In genomic region chr15:80977627-80978036, GRCh38 we compare ENCODE assay signal across 8 cellular contexts. TPM values are rescaled to one million over a fixed set of nuclear protein-coding genes. Genes with fewer than 3 reads are reported as not detected.
A peak's percentile ranks its signal among the peaks of the same experiment; 100 is the strongest.
DNase-seq lines count a peak whose midpoint lies in the region; ATAC-seq and TF ChIP-seq lines count a peak whose summit lies in the region.

No MANE protein-coding gene starts in this region.

- POLR2A ChIA-PET in AG04450 (lab: Yijun Ruan, JAX) = no interaction called here

- no peak overlapping the region for H3K4me2 ChIP-seq in OCI-LY1 (ENCODE audit: low read length)
- no peak overlapping the region for H3K4me2 ChIP-seq in smooth muscle cell

- CTCF ChIA-PET in AG04450 (lab: Charles Lee) = interaction anchor here (0.6 to 4.2 kb wide), 7 partner anchors 8 to 288 kb away, joined by 3 to 45 read pairs (median 6); partner anchors contain the start of gene CEMIP

- no peaks in the 10 kb centered on the region for H3K79me2 ChIP-seq in OCI-LY1 (ENCODE audit: insufficient read depth, low read length)
- H3K79me2 ChIP-seq in smooth muscle cell (ENCODE audit: low read depth) = peaks cover 27% of the 10 kb centered on the region

- H3K27me3 ChIP-seq in AG04450 (ENCODE audit: control insufficient read depth, insufficient read depth, low read length) (no peaks in the 10 kb centered on the region), OCI-LY1 (ENCODE audit: insufficient read depth, low read length) (no peaks in the 10 kb centered on the region), adipocyte (replicated peaks; ENCODE audit: control insufficient read depth, insufficient read depth, low read length) (no peaks in the 10 kb centered on the region), smooth muscle cell (ENCODE audit: low read depth) (no peaks in the 10 kb centered on the region)

- H3K4me3 ChIP-seq in AG04450 (ENCODE audit: low read depth, low read length) (no peak overlapping the region), OCI-LY1 (ENCODE audit: low read depth, low read length, poor library complexity, severe bottlenecking) (no peak overlapping the region), adipocyte (ENCODE audit: low read length) (no peak overlapping the region), smooth muscle cell (no peak overlapping the region)

- H3K4me1 ChIP-seq in OCI-LY1 (ENCODE audit: insufficient read depth, low read length, severe bottlenecking) (peaks cover 11% of the 10 kb centered on the region), adipocyte (ENCODE audit: control insufficient read depth, insufficient read depth, low read length) (peaks cover 9% of the 10 kb centered on the region), smooth muscle cell (ENCODE audit: low read depth) (no peaks in the 10 kb centered on the region)

- H3K9ac ChIP-seq in OCI-LY1 (ENCODE audit: low read length) = no peak overlapping the region
- no peak overlapping the region for H3K9ac ChIP-seq in adipocyte (ENCODE audit: low read length)
- H3K9ac ChIP-seq in smooth muscle cell (ENCODE audit: low read depth) = no peak overlapping the region

- H3K9me3 ChIP-seq in AG04450 (ENCODE audit: control insufficient read depth, insufficient read depth, low read length) (no peaks in the 10 kb centered on the region), OCI-LY1 (ENCODE audit: low read length) (no peaks in the 10 kb centered on the region), adipocyte (ENCODE audit: control insufficient read depth, low read length) (no peaks in the 10 kb centered on the region), smooth muscle cell (replicated peaks; ENCODE audit: low read depth) (no peaks in the 10 kb centered on the region)

- H4K20me1 ChIP-seq in OCI-LY1 (ENCODE audit: insufficient read depth, low read length) = no peaks in the 10 kb centered on the region
- peaks cover 93% of the 10 kb centered on the region for H4K20me1 ChIP-seq in smooth muscle cell (ENCODE audit: low read depth)

- intact Hi-C loops in left cardiac atrium (cut with DNase I) = loop anchor here (5.0 to 10.0 kb wide), 3 partner anchors 290 to 523 kb away; no protein-coding TSS in a partner anchor

- ATAC-seq in GM21447 (IDR thresholded peaks at IDR 0.05; ENCODE audit: unreplicated experiment) (peak; percentile 50), left cardiac atrium (peak; percentile 65 to 71), GM19035 (IDR thresholded peaks at IDR 0.05; ENCODE audit: unreplicated experiment) (no peak), GM18868 (IDR thresholded peaks at IDR 0.05; ENCODE audit: unreplicated experiment) (no peak)

- DNase-seq in AG04450 (ENCODE audit: low read depth, low spot score) (no peak), adipocyte (ENCODE audit: low read depth) (peak; percentile 91), left cardiac atrium (peak; percentile 72), smooth muscle cell (lab: John Stamatoyannopoulos, UW; ENCODE audit: unreplicated experiment) (no peak)

- 27% methylated on average over 7 of the region's 7 CpGs for WGBS in smooth muscle cell (ENCODE audit: low lambda C conversion rate)

- TF ChIP-seq CTCF in AG04450 (IDR thresholded peaks at IDR 0.05; ENCODE audit: low read depth, low read length) = peak; percentile 47
- TF ChIP-seq CTCF in OCI-LY1 (IDR thresholded peaks at IDR 0.05; ENCODE audit: low read length) = peak; percentile 89
- TF ChIP-seq CTCF in smooth muscle cell (IDR thresholded peaks at IDR 0.05; ENCODE audit: borderline replicate concordance, insufficient read depth, poor library complexity, severe bottlenecking) = peak; percentile 52

- H3K36me3 ChIP-seq in OCI-LY1 (ENCODE audit: insufficient read depth, low read length) = peaks cover 46% of the 10 kb centered on the region
- H3K36me3 ChIP-seq in adipocyte (ENCODE audit: control insufficient read depth, insufficient read depth, low read length, severe bottlenecking) = peaks cover 23% of the 10 kb centered on the region
- H3K36me3 ChIP-seq in smooth muscle cell (ENCODE audit: low read depth) = no peaks in the 10 kb centered on the region

- H3F3A ChIP-seq in OCI-LY1 (ENCODE audit: insufficient read depth, low read length) (0 out of 2 replicates have a peak, but pooled peaks cover 8% of the 10 kb centered on the region), smooth muscle cell (ENCODE audit: low read depth) (peaks cover 4% of the 10 kb centered on the region)

- H2AFZ ChIP-seq in OCI-LY1 (ENCODE audit: low read length) (no peak overlapping the region), smooth muscle cell (ENCODE audit: low read depth) (no peak overlapping the region)

- H3K27ac ChIP-seq in AG04450 (ENCODE audit: low read depth, low read length) (no peak overlapping the region), OCI-LY1 (ENCODE audit: low read depth, low read length, poor library complexity, severe bottlenecking) (no peak overlapping the region), smooth muscle cell (ENCODE audit: low read depth) (no peak overlapping the region)

- H3K9me2 ChIP-seq in OCI-LY1 (ENCODE audit: low read depth, low read length) = no peaks in the 10 kb centered on the region

RNA-seq across cellular contexts. Expression of gene MESD, which starts 12.0 kb away (rescaled TPM):
- polyA plus RNA-seq in AG04450 (2011; rRNA removed) = 19.1 and 23.9 TPM in 2 replicates
- polyA minus RNA-seq in AG04450 (2011; rRNA and poly(A)+ RNA removed) = 8.4 and 12.4 TPM in 2 replicates
- 10 to 100 TPM; 17.3 to 19.4 TPM for total RNA-seq in left cardiac atrium
- total RNA-seq in smooth muscle cell = 20.1 and 25.6 TPM in 2 replicates
- 41.4 and 57.4 TPM in 2 replicates for polyA plus RNA-seq in smooth muscle cell

RNA-seq across cellular contexts. Expression of gene TLNRD1, which starts 23.1 kb away (rescaled TPM):
- polyA plus RNA-seq in AG04450 (2011; rRNA removed) = 3.5 and 4.1 TPM in 2 replicates
- 4.1 and 4.2 TPM in 2 replicates for polyA minus RNA-seq in AG04450 (2011; rRNA and poly(A)+ RNA removed)
- total RNA-seq in left cardiac atrium = 10 to 100 TPM in 1 of 2 donors, 1 to 10 TPM in 1; 9.2 to 19.5 TPM
- total RNA-seq in smooth muscle cell = 10.7 and 11.3 TPM in 2 replicates
- 11.9 and 14.1 TPM in 2 replicates for polyA plus RNA-seq in smooth muscle cell

Comparison
In these comparisons a context has a peak if more than half of its experiments do, and no peak if none do; other contexts are left out.
1. DNase-seq: peak in adipocyte (single experiment) and left cardiac atrium (single experiment); none in AG04450 (single experiment) and smooth muscle cell (single experiment).
2. ATAC-seq: peak in GM21447 (single experiment) and left cardiac atrium (2 of 2); none in GM19035 (single experiment) and GM18868 (single experiment).
3. Peak in every context shown above with its lines, with median percentiles within 50 percentile points of each other: CTCF ChIP-seq.